1 cellular context compared by ENCODE assay signal in the genomic region with DNA sequence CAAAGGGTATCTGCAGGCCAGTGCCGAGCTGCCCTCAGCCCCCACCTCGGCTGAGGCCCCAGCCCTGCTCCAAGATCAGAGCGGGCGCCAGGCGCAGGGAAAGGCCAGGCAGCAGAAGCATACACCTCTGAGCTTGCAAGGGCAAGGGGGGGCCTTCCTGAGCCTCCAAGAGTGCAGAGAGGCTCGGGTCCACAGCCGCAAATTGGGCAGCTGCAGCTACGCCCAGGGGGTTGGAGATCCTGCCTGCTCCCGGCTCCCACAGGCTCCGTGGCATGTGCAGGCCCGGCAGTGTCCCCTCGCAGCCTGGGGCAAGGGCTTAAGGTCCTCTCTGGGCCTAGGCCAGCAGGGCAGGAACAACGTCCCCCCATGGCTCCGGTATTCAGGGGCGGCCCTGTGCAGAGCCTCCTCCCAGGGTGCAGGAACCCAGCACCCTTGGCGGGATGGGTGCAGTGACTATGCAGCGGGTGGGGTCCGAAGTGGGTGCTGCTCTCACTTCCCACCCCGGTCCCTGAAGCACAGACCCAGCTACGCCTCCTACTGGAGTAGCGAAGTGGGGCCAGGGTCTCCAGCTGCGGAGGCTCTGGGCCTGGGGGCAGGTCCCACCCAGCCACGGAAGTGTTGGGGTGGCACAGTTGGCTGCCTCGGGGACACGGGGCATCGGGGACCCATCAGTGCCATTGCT.
TF ChIP-seq lines count a peak whose summit lies in the region.

No MANE protein-coding gene starts in this region.

TF ChIP-seq in HepG2, 621 proteins besides CTCF, POLR2A, EP300 and RAD21 (continued from another document):
- TF ChIP-seq, protein P1, sequence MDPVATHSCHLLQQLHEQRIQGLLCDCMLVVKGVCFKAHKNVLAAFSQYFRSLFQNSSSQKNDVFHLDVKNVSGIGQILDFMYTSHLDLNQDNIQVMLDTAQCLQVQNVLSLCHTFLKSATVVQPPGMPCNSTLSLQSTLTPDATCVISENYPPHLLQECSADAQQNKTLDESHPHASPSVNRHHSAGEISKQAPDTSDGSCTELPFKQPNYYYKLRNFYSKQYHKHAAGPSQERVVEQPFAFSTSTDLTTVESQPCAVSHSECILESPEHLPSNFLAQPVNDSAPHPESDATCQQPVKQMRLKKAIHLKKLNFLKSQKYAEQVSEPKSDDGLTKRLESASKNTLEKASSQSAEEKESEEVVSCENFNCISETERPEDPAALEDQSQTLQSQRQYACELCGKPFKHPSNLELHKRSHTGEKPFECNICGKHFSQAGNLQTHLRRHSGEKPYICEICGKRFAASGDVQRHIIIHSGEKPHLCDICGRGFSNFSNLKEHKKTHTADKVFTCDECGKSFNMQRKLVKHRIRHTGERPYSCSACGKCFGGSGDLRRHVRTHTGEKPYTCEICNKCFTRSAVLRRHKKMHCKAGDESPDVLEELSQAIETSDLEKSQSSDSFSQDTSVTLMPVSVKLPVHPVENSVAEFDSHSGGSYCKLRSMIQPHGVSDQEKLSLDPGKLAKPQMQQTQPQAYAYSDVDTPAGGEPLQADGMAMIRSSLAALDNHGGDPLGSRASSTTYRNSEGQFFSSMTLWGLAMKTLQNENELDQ (CRISPR knock-in tag; IDR thresholded peaks at IDR 0.05; ENCODE audit: borderline replicate concordance) = no peak
- TF ChIP-seq ZNF274 (CRISPR knock-in tag; IDR thresholded peaks at IDR 0.05) = no peak
- no peak for TF ChIP-seq DMAP1 (CRISPR knock-in tag; IDR thresholded peaks at IDR 0.05)
- TF ChIP-seq ZFP36L2 (CRISPR knock-in tag; IDR thresholded peaks at IDR 0.05) = no peak
- no peak for TF ChIP-seq ELF3 (CRISPR knock-in tag; IDR thresholded peaks at IDR 0.05)
- no peak for TF ChIP-seq EZH2 (conservative IDR thresholded peaks at IDR 0.05; ENCODE audit: low read depth, low read length)
- no peak for TF ChIP-seq GATA4 (IDR thresholded peaks at IDR 0.05; ENCODE audit: borderline replicate concordance, low read depth)
- TF ChIP-seq RBFOX2 (IDR thresholded peaks at IDR 0.05; ENCODE audit: low read depth, low read length) = no peak
- TF ChIP-seq ZIK1 (CRISPR knock-in tag; IDR thresholded peaks at IDR 0.05; ENCODE audit: borderline replicate concordance, low read depth) = no peak
- no peak for TF ChIP-seq CHD4 (IDR thresholded peaks at IDR 0.05; ENCODE audit: borderline replicate concordance, low read length)
TF ChIP-seq in HepG2: peak in this region for 0.
